15 cellular contexts compared by ENCODE assay signal in the genomic region with DNA sequence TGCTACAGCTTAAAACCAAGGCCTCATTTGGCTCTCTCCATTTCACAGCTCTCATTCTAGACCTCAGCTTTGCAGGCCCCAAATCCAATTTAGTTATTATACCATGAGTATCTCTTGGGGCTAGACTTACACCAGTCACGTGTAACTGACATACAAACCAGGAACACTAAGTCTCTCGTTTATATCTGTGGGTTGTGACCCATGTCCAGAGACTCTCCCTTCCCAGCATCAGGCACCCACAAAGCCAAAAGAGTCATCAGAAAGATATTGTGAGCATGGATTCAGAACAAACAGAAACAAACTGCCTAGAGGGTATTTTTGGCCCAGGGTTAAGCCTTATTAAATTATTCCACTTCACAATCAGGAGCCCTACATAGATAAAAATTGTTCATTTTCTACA. TPM values are rescaled to one million over a fixed set of nuclear protein-coding genes. Genes with fewer than 3 reads are reported as not detected.
DNase-seq lines count a peak whose midpoint lies in the region; ATAC-seq and TF ChIP-seq lines count a peak whose summit lies in the region.
"Had no signal": no experiment of that assay in that cellular context is flagged by ENCODE, and none has a peak within 500 bp of the region (broad histone marks: within the 10 kb centered on the region; RNA-seq: fewer than 3 reads in every experiment).

No MANE protein-coding gene starts in this region.

- peak; percentile 30 for ATAC-seq in lung (ENCODE audit: insufficient read depth, low FRiP score)
- no peak for ATAC-seq in HG03469 (IDR thresholded peaks at IDR 0.05; ENCODE audit: unreplicated experiment)
- ATAC-seq in GM19452 (IDR thresholded peaks at IDR 0.05; ENCODE audit: unreplicated experiment) = no peak
- ATAC-seq: activated CD8-positive, alpha-beta memory T cell treated with anti-CD3 and anti-CD28 coated beads, Interleukin-2, amount 10 ng/mL, durations not matched to agents 7 days and 5 days had no signal

- peaks cover 6% of the 10 kb centered on the region; the same call in 1 of the 2 replicates for H3K36me3 Mint-ChIP-seq in HFFc6 (ENCODE audit: low read depth)

- H3K27me3 Mint-ChIP-seq in HFFc6 (ENCODE audit: insufficient read depth) = no peaks in the 10 kb centered on the region; the same call in 1 of the 2 replicates
- H3K27me3 Mint-ChIP-seq: activated CD8-positive, alpha-beta memory T cell treated with anti-CD3 and anti-CD28 coated beads, Interleukin-2, amount 10 ng/mL, durations not matched to agents 7 days and 5 days; activated naive CD8-positive, alpha-beta T cell; CD4-positive, alpha-beta T cell; memory B cell had no signal

- 29% methylated on average over 2 of the region's 2 CpGs for WGBS in esophagus muscularis mucosa
- 83 to 84% methylated on average over 2 of the region's 2 CpGs for WGBS in lung, 2 donors
- WGBS in testis, 2 donors = 17 to 45% methylated on average over 2 of the region's 2 CpGs

- peak; percentile 88 for DNase-seq in HFFc6
- DNase-seq in esophagus muscularis mucosa (ENCODE audit: extremely low spot score) = no peak
- DNase-seq in lung (ENCODE audit: low spot score) = no peak
- peak; percentile 39 for DNase-seq in testis
- no peak for DNase-seq in HUDEP-2 (lab: John Stamatoyannopoulos, UW; ENCODE audit: unreplicated experiment in 76 of 76)
- no peak for DNase-seq in NCI-H524 treated with DMSO at 0.1 percent for 48 hours (lab: John Stamatoyannopoulos, UW)
- DNase-seq: activated CD8-positive, alpha-beta memory T cell treated with anti-CD3 and anti-CD28 coated beads, Interleukin-2, amount 10 ng/mL, durations not matched to agents 7 days and 5 days; CD4-positive, alpha-beta T cell; head of caudate nucleus had no signal

- intact Hi-C loops in esophagus muscularis mucosa (cut with DNase I) (no loop called here), testis (cut with DNase I; ENCODE audit: low total_unique reads) (loop anchor here (10.0 kb wide), 1 partner anchor 106 kb away; no protein-coding TSS in a partner anchor)

- H3K27ac Mint-ChIP-seq in HFFc6 = peak overlapping the region; percentile 85
- H3K27ac Mint-ChIP-seq: activated CD8-positive, alpha-beta memory T cell treated with anti-CD3 and anti-CD28 coated beads, Interleukin-2, amount 10 ng/mL, durations not matched to agents 7 days and 5 days; activated naive CD8-positive, alpha-beta T cell; CD4-positive, alpha-beta T cell; memory B cell had no signal

- H3K36me3 ChIP-seq in esophagus muscularis mucosa = peaks cover 0 to 9% (median 6%) of the 10 kb centered on the region in 4 donors
- H3K36me3 ChIP-seq in lung (ENCODE audit: control insufficient read depth in 2 of 2, insufficient read depth in 2 of 2, low read length in 2 of 2) = peaks cover 5 to 7% of the 10 kb centered on the region in 2 donors
- H3K36me3 ChIP-seq in testis (ENCODE audit: low read depth, missing control alignments) = no peaks in the 10 kb centered on the region

- TF ChIP-seq POLR2A in esophagus muscularis mucosa (IDR thresholded peaks at IDR 0.05; ENCODE audit: low read depth) (no peak), testis (IDR thresholded peaks at IDR 0.05) (no peak)

- H3K4me1 ChIP-seq in esophagus muscularis mucosa (peaks cover 21 to 73% (median 70%) of the 10 kb centered on the region in 4 donors), lung (ENCODE audit: control insufficient read depth in 2 of 2, insufficient read depth in 2 of 2, low read length in 2 of 2) (peaks cover 0 to 3% of the 10 kb centered on the region in 2 donors), testis (peaks cover 6% of the 10 kb centered on the region)

- no peaks in the 10 kb centered on the region for H3K9me3 ChIP-seq in esophagus muscularis mucosa
- no peaks in the 10 kb centered on the region for H3K9me3 ChIP-seq in lung (ENCODE audit: control insufficient read depth in 2 of 2, insufficient read depth in 1 of 2, low read length in 1 of 2)
- no peaks in the 10 kb centered on the region for H3K9me3 ChIP-seq in testis

- peaks cover 42% of the 10 kb centered on the region for H3K4me1 Mint-ChIP-seq in HFFc6 (ENCODE audit: low read depth)
- H3K4me1 Mint-ChIP-seq: memory B cell had no signal

- H3K27me3 ChIP-seq in esophagus muscularis mucosa (no peaks in the 10 kb centered on the region), lung (ENCODE audit: control insufficient read depth, insufficient read depth) (no peaks in the 10 kb centered on the region), testis (no peaks in the 10 kb centered on the region)

- H3K4me3 ChIP-seq in esophagus muscularis mucosa (no peak overlapping the region), lung (no peak overlapping the region), testis (no peak overlapping the region)

- peak overlapping the region; percentile 76 to 85 (median 79) for H3K27ac ChIP-seq in esophagus muscularis mucosa (replicated peaks in 1 of 4)
- H3K27ac ChIP-seq in lung (ENCODE audit: low read depth in 1 of 2, low read length in 1 of 2) = no peak overlapping the region
- H3K27ac ChIP-seq in testis = peak overlapping the region in 1 of 2 donors; percentile 53
- H3K27ac ChIP-seq: HL-60 had no signal

- H3K4me3 Mint-ChIP-seq in HFFc6 = peak overlapping the region; percentile 68
- H3K4me3 Mint-ChIP-seq: activated CD8-positive, alpha-beta memory T cell treated with anti-CD3 and anti-CD28 coated beads, Interleukin-2, amount 10 ng/mL, durations not matched to agents 7 days and 5 days; activated naive CD8-positive, alpha-beta T cell; CD4-positive, alpha-beta T cell; memory B cell had no signal

- TF ChIP-seq EP300 in esophagus muscularis mucosa (IDR thresholded peaks at IDR 0.05) = peak; percentile 26

- no peaks in the 10 kb centered on the region for H3K9me3 Mint-ChIP-seq in HFFc6
- H3K9me3 Mint-ChIP-seq: CD4-positive, alpha-beta T cell; memory B cell had no signal

- TF ChIP-seq CTCF in HFFc6 (IDR thresholded peaks at IDR 0.05) (no peak), esophagus muscularis mucosa (IDR thresholded peaks at IDR 0.05) (no peak), lung (IDR thresholded peaks at IDR 0.05; ENCODE audit: control extremely low read depth, extremely low read depth) (no peak), testis (IDR thresholded peaks at IDR 0.05) (no peak)

RNA-seq across cellular contexts. Expression of a gene that starts 5.6 kb away (rescaled TPM):
- total RNA-seq in HFFc6 (2021; fragmentation: NEBNext Ultra II Directional; extraction: Animal tissue kit (Norgen Biotek cat#: 25700)) = under 1 TPM in 4 of 6 experiments, not detected in 2; 0.17 to 0.47 (median 0.30) TPM
- total RNA-seq in esophagus muscularis mucosa = 1 to 10 TPM; 1.2 to 5.3 (median 3.9) TPM
- total RNA-seq in lung = 1 to 10 TPM; 4.4 to 7.6 TPM
- polyA plus RNA-seq in lung = 1 to 10 TPM; 1.9 to 2.0 TPM
- 10 to 100 TPM in 1 of 2 donors, 1 to 10 TPM in 1; 6.5 to 12.5 TPM for total RNA-seq in testis
- 23.0 TPM for polyA plus RNA-seq in testis (ENCODE audit: insufficient read depth, low read depth, low replicate concordance)
- total RNA-seq: skeletal muscle tissue had no signal

RNA-seq across cellular contexts. Expression of a gene that starts 25.6 kb away (rescaled TPM):
- total RNA-seq in HFFc6 (2021; fragmentation: NEBNext Ultra II Directional; extraction: Animal tissue kit (Norgen Biotek cat#: 25700)) = 100 to 1,000 TPM; 115 to 144 (median 125) TPM
- 100 to 1,000 TPM; 161 to 407 (median 272) TPM for total RNA-seq in esophagus muscularis mucosa
- total RNA-seq in lung = 10 to 100 TPM; 76.1 to 94.6 TPM
- polyA plus RNA-seq in lung = 100 to 1,000 TPM in 1 of 2 donors, 10 to 100 TPM in 1; 77.6 to 148 TPM
- 100 to 1,000 TPM in 1 of 2 donors, 10 to 100 TPM in 1; 95.6 to 110 TPM for total RNA-seq in testis
- polyA plus RNA-seq in testis (ENCODE audit: insufficient read depth, low read depth, low replicate concordance) = 133 TPM

RNA-seq across cellular contexts. Expression of a gene that starts 30.6 kb away (rescaled TPM):
- under 1 TPM in 3 of 6 experiments, not detected in 3; 0.09 to 0.10 (median 0.10) TPM for total RNA-seq in HFFc6 (2021; fragmentation: NEBNext Ultra II Directional; extraction: Animal tissue kit (Norgen Biotek cat#: 25700))
- total RNA-seq in esophagus muscularis mucosa (10 to 100 TPM in 1 of 4 donors, 1 to 10 TPM in 3; 2.5 to 15.9 (median 7.6) TPM), lung (1 to 10 TPM; 5.5 to 5.7 TPM), testis (1 to 10 TPM; 3.4 to 7.8 TPM)
- polyA plus RNA-seq in lung (1 to 10 TPM; 1.1 to 1.5 TPM), testis (ENCODE audit: insufficient read depth, low read depth, low replicate concordance) (2.7 TPM)

Comparison
In these comparisons a context has a peak if more than half of its experiments do, and no peak if none do; other contexts are left out.
1. DNase-seq: peak in HFFc6 (single experiment) and testis (single experiment); none in esophagus muscularis mucosa (single experiment), lung (single experiment), HUDEP-2 (0 of 76) and NCI-H524 treated with DMSO at 0.1 percent for 48 hours (single experiment).
2. H3K27ac ChIP-seq: peak in esophagus muscularis mucosa (4 of 4); none in lung (0 of 2).